In the genomic region with DNA sequence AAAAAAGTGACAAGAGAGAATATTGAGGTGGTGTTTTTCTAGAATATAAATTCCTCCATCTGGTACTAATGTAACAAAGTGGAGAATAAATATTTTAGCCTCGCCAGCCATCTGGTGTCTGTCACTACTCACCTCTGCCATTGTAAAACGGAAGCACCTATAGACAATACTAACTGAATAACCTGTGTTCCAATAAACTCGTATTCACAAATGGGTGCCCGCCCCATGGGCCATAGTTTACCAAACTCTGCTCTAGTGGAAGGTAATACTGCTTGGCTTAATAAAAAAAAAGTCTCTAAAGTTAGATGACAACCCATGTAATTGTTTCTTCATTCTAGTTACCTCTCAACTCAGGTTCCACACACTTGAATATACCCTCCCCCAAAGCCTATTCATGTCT, we compare ENCODE assay signal across 32 cellular contexts. TPM values are rescaled to one million over a fixed set of nuclear protein-coding genes. Genes with fewer than 3 reads are reported as not detected.
"Had no signal": no experiment of that assay in that cellular context is flagged by ENCODE, and none has a peak within 500 bp of the region (broad histone marks: within the 10 kb centered on the region; RNA-seq: fewer than 3 reads in every experiment).

No MANE protein-coding gene starts in this region.

- H3K9me3 ChIP-seq: left ventricle myocardium inferior, neutrophil, psoas muscle, right lobe of liver, stomach, testis, thyroid gland, transverse colon, upper lobe of left lung, vagina had no signal

- H3K27ac ChIP-seq: left ventricle myocardium inferior, neural progenitor cell, neutrophil, parathyroid adenoma, psoas muscle, right lobe of liver, stomach, testis, thyroid gland, transverse colon, upper lobe of left lung, vagina had no signal

- H3K4me1 Mint-ChIP-seq: immature natural killer cell, mesothelial cell of epicardium, natural killer cell, nephron progenitor cell had no signal

- H3K36me3 Mint-ChIP-seq: natural killer cell had no signal

- H3K9me3 Mint-ChIP-seq: immature natural killer cell; mesothelial cell of epicardium; naive B cell; natural killer cell; nephron progenitor cell; neural progenitor cell; stimulated activated naive B cell treated with anti-CD40 and anti-IgM and Interleukin-4, amounts not matched to agents 10 μg/mL and 1 μg/mL and 100 μg/mL, for 72 hours had no signal

- H3K4me1 ChIP-seq: left ventricle myocardium inferior, neural progenitor cell, parathyroid adenoma, psoas muscle, right lobe of liver, stomach, testis, thyroid gland, transverse colon, upper lobe of left lung, vagina had no signal

- H3K4me3 ChIP-seq: left ventricle myocardium inferior, lung, neural progenitor cell, psoas muscle, right lobe of liver, smooth muscle cell, stomach, testis, thyroid gland, transverse colon, upper lobe of left lung, vagina had no signal

- DNase-seq: hypothalamus; immature natural killer cell; kidney; left ventricle myocardium inferior; mesendoderm; naive B cell; natural killer cell; nephron progenitor cell; occipital lobe; psoas muscle; right lobe of liver; stimulated activated CD4-positive, alpha-beta T cell treated with anti-CD3 and anti-CD28 coated beads, Interleukin-1b, Interleukin-23, amount 100 ng/mL, for 48 hours; stimulated activated CD4-positive, alpha-beta T cell treated with anti-CD3 and anti-CD28 coated beads, Interleukin-2, amount 100 ng/mL, for 48 hours; stimulated activated CD4-positive, alpha-beta T cell treated with anti-CD3 and anti-CD28 coated beads, Interleukin-4, amount 100 ng/mL, for 4 hours; stimulated activated CD8-positive, alpha-beta memory T cell treated with anti-CD3 and anti-CD28 coated beads, Interleukin-4, amount 100 ng/mL, for 48 hours; stimulated activated naive B cell treated with anti-CD40 and anti-IgM and Interleukin-4, amounts not matched to agents 10 μg/mL and 1 μg/mL and 100 μg/mL, for 72 hours; stimulated activated naive CD8-positive, alpha-beta T cell treated with anti-CD3 and anti-CD28 coated beads, Interleukin-15, Interleukin-2, amounts not matched to agents 100 U/mL and 50 U/mL, for 24 hours; stomach; testis; thyroid gland; transverse colon; upper lobe of left lung had no signal

- H3K27me3 ChIP-seq: neural progenitor cell, neutrophil, right lobe of liver, stomach, testis, thyroid gland, transverse colon, upper lobe of left lung, vagina had no signal

- H3K4me3 Mint-ChIP-seq: immature natural killer cell; mesothelial cell of epicardium; naive B cell; natural killer cell; nephron progenitor cell; neural progenitor cell; stimulated activated naive B cell treated with anti-CD40 and anti-IgM and Interleukin-4, amounts not matched to agents 10 μg/mL and 1 μg/mL and 100 μg/mL, for 72 hours had no signal

- H3K27ac Mint-ChIP-seq: immature natural killer cell; mesothelial cell of epicardium; naive B cell; natural killer cell; nephron progenitor cell; neural progenitor cell; stimulated activated naive B cell treated with anti-CD40 and anti-IgM and Interleukin-4, amounts not matched to agents 10 μg/mL and 1 μg/mL and 100 μg/mL, for 72 hours had no signal

- ATAC-seq: natural killer cell; psoas muscle; right lobe of liver; stimulated activated naive B cell treated with anti-CD40 and anti-IgM and Interleukin-4, amounts not matched to agents 10 μg/mL and 1 μg/mL and 100 μg/mL, for 72 hours; stimulated activated naive CD8-positive, alpha-beta T cell treated with anti-CD3 and anti-CD28 coated beads, Interleukin-15, Interleukin-2, amounts not matched to agents 100 U/mL and 50 U/mL, for 24 hours had no signal

RNA-seq across cellular contexts. Expression of a gene that starts 27.9 kb away (rescaled TPM):
- total RNA-seq: kidney, left ventricle myocardium inferior, mesothelial cell of epicardium, mononuclear cell, natural killer cell, occipital lobe, osteocyte, smooth muscle cell, thyroid gland, transverse colon, urinary bladder had no signal
